In the genomic region with DNA sequence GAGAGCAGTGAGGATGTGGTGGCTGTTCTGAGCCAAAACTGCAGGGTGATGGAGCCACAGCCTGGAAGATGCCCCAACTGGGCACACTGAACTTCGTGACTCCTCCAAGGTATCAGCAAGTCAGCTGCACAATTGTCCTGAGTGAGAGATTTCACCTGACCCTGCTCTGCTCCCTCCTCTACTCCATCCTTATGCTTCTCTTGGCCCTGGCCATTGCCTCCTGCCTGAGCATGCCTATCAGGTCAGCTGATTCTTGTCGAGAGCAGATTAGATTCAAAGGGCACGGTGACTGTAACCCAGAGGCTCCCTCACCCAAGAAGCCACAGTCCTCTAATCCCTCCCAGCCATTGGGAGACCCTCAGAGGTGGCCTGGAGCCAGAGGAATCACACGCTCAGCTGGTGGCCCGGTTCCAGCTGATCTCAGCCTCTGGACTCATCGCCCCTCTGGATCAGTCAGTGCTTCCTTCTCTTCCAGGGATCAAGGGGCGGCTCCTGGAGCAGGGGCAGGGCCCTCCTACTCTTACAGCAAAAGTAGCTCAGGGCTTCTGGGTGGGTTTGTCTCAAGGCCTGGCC, we compare ENCODE assay signal across 3 cellular contexts.
TF ChIP-seq lines count a peak whose summit lies in the region.

No MANE protein-coding gene starts in this region.

TF ChIP-seq in SK-N-SH, 30 proteins besides CTCF, POLR2A, EP300 and RAD21 (continues in another document):
- TF ChIP-seq NRF1 (IDR thresholded peaks at IDR 0.05; ENCODE audit: low read depth, low read length) (no peak), MXI1 (IDR thresholded peaks at IDR 0.05; ENCODE audit: low read depth, low read length) (no peak), FOXM1 (IDR thresholded peaks at IDR 0.05; ENCODE audit: low read depth) (no peak), GABPA (IDR thresholded peaks at IDR 0.05; ENCODE audit: low read depth) (no peak), ELF1 (IDR thresholded peaks at IDR 0.05) (no peak), MEF2A (IDR thresholded peaks at IDR 0.05; ENCODE audit: borderline replicate concordance, low read depth) (no peak), TEAD4 (IDR thresholded peaks at IDR 0.05; ENCODE audit: borderline replicate concordance, insufficient read depth) (no peak)
- TF ChIP-seq, protein P1, sequence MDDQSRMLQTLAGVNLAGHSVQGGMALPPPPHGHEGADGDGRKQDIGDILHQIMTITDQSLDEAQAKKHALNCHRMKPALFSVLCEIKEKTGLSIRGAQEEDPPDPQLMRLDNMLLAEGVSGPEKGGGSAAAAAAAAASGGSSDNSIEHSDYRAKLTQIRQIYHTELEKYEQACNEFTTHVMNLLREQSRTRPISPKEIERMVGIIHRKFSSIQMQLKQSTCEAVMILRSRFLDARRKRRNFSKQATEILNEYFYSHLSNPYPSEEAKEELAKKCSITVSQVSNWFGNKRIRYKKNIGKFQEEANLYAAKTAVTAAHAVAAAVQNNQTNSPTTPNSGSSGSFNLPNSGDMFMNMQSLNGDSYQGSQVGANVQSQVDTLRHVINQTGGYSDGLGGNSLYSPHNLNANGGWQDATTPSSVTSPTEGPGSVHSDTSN (IDR thresholded peaks at IDR 0.05): no peak
- TF ChIP-seq, protein P2, sequence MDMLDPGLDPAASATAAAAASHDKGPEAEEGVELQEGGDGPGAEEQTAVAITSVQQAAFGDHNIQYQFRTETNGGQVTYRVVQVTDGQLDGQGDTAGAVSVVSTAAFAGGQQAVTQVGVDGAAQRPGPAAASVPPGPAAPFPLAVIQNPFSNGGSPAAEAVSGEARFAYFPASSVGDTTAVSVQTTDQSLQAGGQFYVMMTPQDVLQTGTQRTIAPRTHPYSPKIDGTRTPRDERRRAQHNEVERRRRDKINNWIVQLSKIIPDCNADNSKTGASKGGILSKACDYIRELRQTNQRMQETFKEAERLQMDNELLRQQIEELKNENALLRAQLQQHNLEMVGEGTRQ (IDR thresholded peaks at IDR 0.05; ENCODE audit: borderline replicate concordance, low read depth, low read length): no peak
- TF ChIP-seq, protein P3, sequence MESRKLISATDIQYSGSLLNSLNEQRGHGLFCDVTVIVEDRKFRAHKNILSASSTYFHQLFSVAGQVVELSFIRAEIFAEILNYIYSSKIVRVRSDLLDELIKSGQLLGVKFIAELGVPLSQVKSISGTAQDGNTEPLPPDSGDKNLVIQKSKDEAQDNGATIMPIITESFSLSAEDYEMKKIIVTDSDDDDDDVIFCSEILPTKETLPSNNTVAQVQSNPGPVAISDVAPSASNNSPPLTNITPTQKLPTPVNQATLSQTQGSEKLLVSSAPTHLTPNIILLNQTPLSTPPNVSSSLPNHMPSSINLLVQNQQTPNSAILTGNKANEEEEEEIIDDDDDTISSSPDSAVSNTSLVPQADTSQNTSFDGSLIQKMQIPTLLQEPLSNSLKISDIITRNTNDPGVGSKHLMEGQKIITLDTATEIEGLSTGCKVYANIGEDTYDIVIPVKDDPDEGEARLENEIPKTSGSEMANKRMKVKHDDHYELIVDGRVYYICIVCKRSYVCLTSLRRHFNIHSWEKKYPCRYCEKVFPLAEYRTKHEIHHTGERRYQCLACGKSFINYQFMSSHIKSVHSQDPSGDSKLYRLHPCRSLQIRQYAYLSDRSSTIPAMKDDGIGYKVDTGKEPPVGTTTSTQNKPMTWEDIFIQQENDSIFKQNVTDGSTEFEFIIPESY (IDR thresholded peaks at IDR 0.05; ENCODE audit: borderline replicate concordance, low read depth): no peak

TF ChIP-seq in SK-N-SH treated with all-trans-retinoic acid at 6 μM for 48 hours, 23 proteins besides CTCF, POLR2A, EP300 and RAD21:
- TF ChIP-seq TOX (CRISPR knock-in tag; IDR thresholded peaks at IDR 0.05; ENCODE audit: borderline replicate concordance) (no peak), BACH2 (CRISPR knock-in tag; IDR thresholded peaks at IDR 0.05; ENCODE audit: borderline replicate concordance) (no peak)

TF ChIP-seq in H1, 55 proteins besides CTCF, POLR2A, EP300 and RAD21:
- TF ChIP-seq, protein P4, sequence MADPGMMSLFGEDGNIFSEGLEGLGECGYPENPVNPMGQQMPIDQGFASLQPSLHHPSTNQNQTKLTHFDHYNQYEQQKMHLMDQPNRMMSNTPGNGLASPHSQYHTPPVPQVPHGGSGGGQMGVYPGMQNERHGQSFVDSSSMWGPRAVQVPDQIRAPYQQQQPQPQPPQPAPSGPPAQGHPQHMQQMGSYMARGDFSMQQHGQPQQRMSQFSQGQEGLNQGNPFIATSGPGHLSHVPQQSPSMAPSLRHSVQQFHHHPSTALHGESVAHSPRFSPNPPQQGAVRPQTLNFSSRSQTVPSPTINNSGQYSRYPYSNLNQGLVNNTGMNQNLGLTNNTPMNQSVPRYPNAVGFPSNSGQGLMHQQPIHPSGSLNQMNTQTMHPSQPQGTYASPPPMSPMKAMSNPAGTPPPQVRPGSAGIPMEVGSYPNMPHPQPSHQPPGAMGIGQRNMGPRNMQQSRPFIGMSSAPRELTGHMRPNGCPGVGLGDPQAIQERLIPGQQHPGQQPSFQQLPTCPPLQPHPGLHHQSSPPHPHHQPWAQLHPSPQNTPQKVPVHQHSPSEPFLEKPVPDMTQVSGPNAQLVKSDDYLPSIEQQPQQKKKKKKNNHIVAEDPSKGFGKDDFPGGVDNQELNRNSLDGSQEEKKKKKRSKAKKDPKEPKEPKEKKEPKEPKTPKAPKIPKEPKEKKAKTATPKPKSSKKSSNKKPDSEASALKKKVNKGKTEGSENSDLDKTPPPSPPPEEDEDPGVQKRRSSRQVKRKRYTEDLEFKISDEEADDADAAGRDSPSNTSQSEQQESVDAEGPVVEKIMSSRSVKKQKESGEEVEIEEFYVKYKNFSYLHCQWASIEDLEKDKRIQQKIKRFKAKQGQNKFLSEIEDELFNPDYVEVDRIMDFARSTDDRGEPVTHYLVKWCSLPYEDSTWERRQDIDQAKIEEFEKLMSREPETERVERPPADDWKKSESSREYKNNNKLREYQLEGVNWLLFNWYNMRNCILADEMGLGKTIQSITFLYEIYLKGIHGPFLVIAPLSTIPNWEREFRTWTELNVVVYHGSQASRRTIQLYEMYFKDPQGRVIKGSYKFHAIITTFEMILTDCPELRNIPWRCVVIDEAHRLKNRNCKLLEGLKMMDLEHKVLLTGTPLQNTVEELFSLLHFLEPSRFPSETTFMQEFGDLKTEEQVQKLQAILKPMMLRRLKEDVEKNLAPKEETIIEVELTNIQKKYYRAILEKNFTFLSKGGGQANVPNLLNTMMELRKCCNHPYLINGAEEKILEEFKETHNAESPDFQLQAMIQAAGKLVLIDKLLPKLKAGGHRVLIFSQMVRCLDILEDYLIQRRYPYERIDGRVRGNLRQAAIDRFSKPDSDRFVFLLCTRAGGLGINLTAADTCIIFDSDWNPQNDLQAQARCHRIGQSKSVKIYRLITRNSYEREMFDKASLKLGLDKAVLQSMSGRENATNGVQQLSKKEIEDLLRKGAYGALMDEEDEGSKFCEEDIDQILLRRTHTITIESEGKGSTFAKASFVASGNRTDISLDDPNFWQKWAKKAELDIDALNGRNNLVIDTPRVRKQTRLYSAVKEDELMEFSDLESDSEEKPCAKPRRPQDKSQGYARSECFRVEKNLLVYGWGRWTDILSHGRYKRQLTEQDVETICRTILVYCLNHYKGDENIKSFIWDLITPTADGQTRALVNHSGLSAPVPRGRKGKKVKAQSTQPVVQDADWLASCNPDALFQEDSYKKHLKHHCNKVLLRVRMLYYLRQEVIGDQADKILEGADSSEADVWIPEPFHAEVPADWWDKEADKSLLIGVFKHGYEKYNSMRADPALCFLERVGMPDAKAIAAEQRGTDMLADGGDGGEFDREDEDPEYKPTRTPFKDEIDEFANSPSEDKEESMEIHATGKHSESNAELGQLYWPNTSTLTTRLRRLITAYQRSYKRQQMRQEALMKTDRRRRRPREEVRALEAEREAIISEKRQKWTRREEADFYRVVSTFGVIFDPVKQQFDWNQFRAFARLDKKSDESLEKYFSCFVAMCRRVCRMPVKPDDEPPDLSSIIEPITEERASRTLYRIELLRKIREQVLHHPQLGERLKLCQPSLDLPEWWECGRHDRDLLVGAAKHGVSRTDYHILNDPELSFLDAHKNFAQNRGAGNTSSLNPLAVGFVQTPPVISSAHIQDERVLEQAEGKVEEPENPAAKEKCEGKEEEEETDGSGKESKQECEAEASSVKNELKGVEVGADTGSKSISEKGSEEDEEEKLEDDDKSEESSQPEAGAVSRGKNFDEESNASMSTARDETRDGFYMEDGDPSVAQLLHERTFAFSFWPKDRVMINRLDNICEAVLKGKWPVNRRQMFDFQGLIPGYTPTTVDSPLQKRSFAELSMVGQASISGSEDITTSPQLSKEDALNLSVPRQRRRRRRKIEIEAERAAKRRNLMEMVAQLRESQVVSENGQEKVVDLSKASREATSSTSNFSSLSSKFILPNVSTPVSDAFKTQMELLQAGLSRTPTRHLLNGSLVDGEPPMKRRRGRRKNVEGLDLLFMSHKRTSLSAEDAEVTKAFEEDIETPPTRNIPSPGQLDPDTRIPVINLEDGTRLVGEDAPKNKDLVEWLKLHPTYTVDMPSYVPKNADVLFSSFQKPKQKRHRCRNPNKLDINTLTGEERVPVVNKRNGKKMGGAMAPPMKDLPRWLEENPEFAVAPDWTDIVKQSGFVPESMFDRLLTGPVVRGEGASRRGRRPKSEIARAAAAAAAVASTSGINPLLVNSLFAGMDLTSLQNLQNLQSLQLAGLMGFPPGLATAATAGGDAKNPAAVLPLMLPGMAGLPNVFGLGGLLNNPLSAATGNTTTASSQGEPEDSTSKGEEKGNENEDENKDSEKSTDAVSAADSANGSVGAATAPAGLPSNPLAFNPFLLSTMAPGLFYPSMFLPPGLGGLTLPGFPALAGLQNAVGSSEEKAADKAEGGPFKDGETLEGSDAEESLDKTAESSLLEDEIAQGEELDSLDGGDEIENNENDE (IDR thresholded peaks at IDR 0.05; ENCODE audit: insufficient replicate concordance, low read length): no peak
- TF ChIP-seq TAF1 (IDR thresholded peaks at IDR 0.05; ENCODE audit: low read depth, low read length): no peak
- no peak for TF ChIP-seq SIX5 (IDR thresholded peaks at IDR 0.05; ENCODE audit: low read depth, low read length)
- TF ChIP-seq CBX5 (IDR thresholded peaks at IDR 0.05; ENCODE audit: low read depth, low read length): no peak
- no peak for TF ChIP-seq CREB1 (IDR thresholded peaks at IDR 0.05)
- no peak for TF ChIP-seq BACH1 (IDR thresholded peaks at IDR 0.05; ENCODE audit: low read length)
- TF ChIP-seq SP2 (IDR thresholded peaks at IDR 0.05; ENCODE audit: low read length): no peak
- no peak for TF ChIP-seq JUN (IDR thresholded peaks at IDR 0.05; ENCODE audit: low read depth, low read length)
- TF ChIP-seq SIRT6 (IDR thresholded peaks at IDR 0.05; ENCODE audit: low read length): no peak
- no peak for TF ChIP-seq CEBPB (IDR thresholded peaks at IDR 0.05; ENCODE audit: low read depth, low read length)
- TF ChIP-seq ATF2 (IDR thresholded peaks at IDR 0.05; ENCODE audit: low read length): no peak
- TF ChIP-seq FOSL1 (IDR thresholded peaks at IDR 0.05; ENCODE audit: insufficient read depth, low read depth, low read length): no peak
- TF ChIP-seq SUZ12 (IDR thresholded peaks at IDR 0.05; ENCODE audit: low read length): no peak
- no peak for TF ChIP-seq YY1 (IDR thresholded peaks at IDR 0.05; ENCODE audit: low read depth, low read length)
- TF ChIP-seq, protein P5, sequence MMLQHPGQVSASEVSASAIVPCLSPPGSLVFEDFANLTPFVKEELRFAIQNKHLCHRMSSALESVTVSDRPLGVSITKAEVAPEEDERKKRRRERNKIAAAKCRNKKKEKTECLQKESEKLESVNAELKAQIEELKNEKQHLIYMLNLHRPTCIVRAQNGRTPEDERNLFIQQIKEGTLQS (IDR thresholded peaks at IDR 0.05; ENCODE audit: insufficient read depth, low read depth, low read length): no peak
TF ChIP-seq in H1: peak in this region for 0.
